25 cellular contexts compared by ENCODE assay signal in the genomic region with DNA sequence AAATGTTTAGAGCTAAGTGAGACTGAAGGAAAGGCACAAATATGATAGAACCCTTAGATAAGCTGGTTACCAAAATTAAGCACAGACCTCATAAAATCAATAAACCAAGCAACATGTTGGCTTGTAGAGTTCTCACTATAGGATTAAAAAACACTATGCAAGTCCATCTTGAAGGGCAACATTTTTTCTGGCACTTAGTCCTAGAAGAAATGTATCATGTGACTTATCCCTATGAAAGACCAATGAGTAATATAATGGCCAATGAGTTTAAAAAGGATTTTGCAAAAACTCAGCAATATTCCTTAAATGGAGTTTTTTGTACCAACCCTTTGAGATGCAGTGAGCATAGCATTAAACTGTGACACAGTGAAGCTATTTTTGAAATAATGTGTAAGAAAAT.
"Had no signal": no experiment of that assay in that cellular context is flagged by ENCODE, and none has a peak within 500 bp of the region (broad histone marks: within the 10 kb centered on the region; RNA-seq: fewer than 3 reads in every experiment).

No MANE protein-coding gene starts in this region.

- H3K9me3 ChIP-seq: neutrophil, psoas muscle, right lobe of liver, sigmoid colon, stomach, thoracic aorta, thyroid gland, tibial nerve, upper lobe of right lung, uterus had no signal

- H3K9ac ChIP-seq: parathyroid adenoma had no signal

- H3K36me3 ChIP-seq: neutrophil, right lobe of liver, sigmoid colon, stomach, thoracic aorta, thyroid gland, tibial nerve, upper lobe of right lung, uterus had no signal

- DNase-seq: naive thymus-derived CD8-positive, alpha-beta T cell; nephron progenitor cell; nucleus accumbens; posterior cingulate gyrus; psoas muscle; right cardiac atrium; right lobe of liver; sigmoid colon; small intestine; stimulated activated CD4-positive, alpha-beta T cell treated with anti-CD3 and anti-CD28 coated beads, Interleukin-15, amount 100 ng/mL, for 24 hours; stimulated activated CD4-positive, alpha-beta T cell treated with anti-CD3 and anti-CD28 coated beads, Interleukin-2, amount 100 ng/mL, for 24 hours; stimulated activated CD4-positive, alpha-beta T cell treated with anti-CD3 and anti-CD28 coated beads, Interleukin-2, amount 100 ng/mL, for 48 hours; stimulated activated CD4-positive, alpha-beta T cell treated with anti-CD3 and anti-CD28 coated beads, Interleukin-4, amount 100 ng/mL, for 24 hours; stimulated activated naive B cell treated with anti-CD40 and anti-IgM and Interleukin-4, amounts not matched to agents 10 μg/mL and 1 μg/mL and 100 μg/mL, for 72 hours; stimulated activated naive CD4-positive, alpha-beta T cell treated with Interleukin-2 at 50 U/mL for 16 hours; stomach; thyroid gland; upper lobe of right lung; uterus had no signal

- H3K27ac ChIP-seq: neutrophil, parathyroid adenoma, psoas muscle, right lobe of liver, sigmoid colon, stomach, thoracic aorta, thyroid gland, tibial nerve, upper lobe of right lung, uterus had no signal

- ATAC-seq: naive thymus-derived CD8-positive, alpha-beta T cell; natural killer cell treated with Interleukin-12 subunit alpha and Interleukin-12 subunit beta and Interleukin-15 and Interleukin-18, amount 100 ng/mL, for 72 hours; psoas muscle; right cardiac atrium; right lobe of liver; stimulated activated effector memory CD8-positive, alpha-beta T cell treated with anti-CD3 and anti-CD28 coated beads, Interleukin-12 subunit alpha, Interleukin-12 subunit beta, amount 100 ng/mL, for 72 hours; stimulated activated naive B cell treated with anti-CD40 and anti-IgM and Interleukin-4, amounts not matched to agents 10 μg/mL and 1 μg/mL and 100 μg/mL, for 72 hours; upper lobe of right lung had no signal

- H3K4me1 ChIP-seq: parathyroid adenoma, psoas muscle, right lobe of liver, sigmoid colon, stomach, thyroid gland, tibial nerve, upper lobe of right lung, uterus had no signal

- H3K27me3 ChIP-seq: neutrophil, right lobe of liver, sigmoid colon, stomach, thyroid gland, tibial nerve, upper lobe of right lung, uterus had no signal

- H2AFZ ChIP-seq: parathyroid adenoma had no signal

- H3K4me3 ChIP-seq: psoas muscle, right lobe of liver, sigmoid colon, stomach, thoracic aorta, thyroid gland, tibial nerve, upper lobe of right lung, uterus had no signal

- FAIRE-seq: small intestine had no signal

- H3K79me2 ChIP-seq: parathyroid adenoma had no signal
